ENCODE assay signal across 11 cellular contexts in the genomic region with DNA sequence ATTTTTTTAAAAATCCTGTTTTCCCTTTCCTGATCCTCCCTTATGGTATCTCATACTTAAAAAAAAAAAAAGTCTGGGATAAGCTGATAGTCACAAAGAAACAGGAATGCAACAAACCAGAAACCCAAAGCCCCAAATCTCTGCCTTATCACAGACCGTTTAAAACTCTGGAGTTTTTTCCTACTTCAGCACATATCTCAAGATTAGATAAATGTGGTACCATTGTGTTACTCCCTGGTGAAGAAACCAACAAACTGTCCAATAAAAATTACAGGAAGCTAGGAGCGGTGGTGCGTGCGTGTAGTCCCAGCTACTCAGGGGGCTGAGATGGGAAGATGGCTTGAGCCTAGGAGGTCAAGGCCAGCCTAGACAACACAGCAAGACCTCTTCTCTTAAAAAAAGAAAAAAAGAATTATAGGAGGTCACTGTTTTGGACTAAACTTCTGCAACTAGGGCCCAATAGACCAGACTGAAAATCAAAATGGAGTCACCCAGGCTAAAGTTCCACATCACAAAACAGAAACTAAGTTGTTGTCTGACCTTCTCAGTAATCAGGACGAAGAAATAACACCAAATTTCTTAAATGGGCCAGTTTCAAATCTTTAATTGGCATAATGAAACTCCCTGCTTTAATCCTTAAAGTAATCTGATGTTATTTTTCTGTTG. TPM values are rescaled to one million over a fixed set of nuclear protein-coding genes. Genes with fewer than 3 reads are reported as not detected.
DNase-seq lines count a peak whose midpoint lies in the region; ATAC-seq and TF ChIP-seq lines count a peak whose summit lies in the region.
"Had no signal": no experiment of that assay in that cellular context is flagged by ENCODE, and none has a peak within 500 bp of the region (broad histone marks: within the 10 kb centered on the region; RNA-seq: fewer than 3 reads in every experiment).

No MANE protein-coding gene starts in this region.

- H3K9me3 ChIP-seq in ascending aorta (no peaks in the 10 kb centered on the region), liver (ENCODE audit: control insufficient read depth in 4 of 4, low read length in 3 of 4) (no peaks in the 10 kb centered on the region), testis (no peaks in the 10 kb centered on the region)

- H3K27me3 ChIP-seq in ascending aorta, result no peaks in the 10 kb centered on the region
- H3K27me3 ChIP-seq in liver (ENCODE audit: control insufficient read depth in 4 of 4, insufficient read depth in 4 of 4, low read length in 3 of 4), result no peaks in the 10 kb centered on the region
- no peaks in the 10 kb centered on the region for H3K27me3 ChIP-seq in testis

- H3K36me3 ChIP-seq in ascending aorta, result no peaks in the 10 kb centered on the region
- H3K36me3 ChIP-seq in liver (ENCODE audit: control insufficient read depth in 4 of 4, insufficient read depth in 3 of 4, low read depth in 1 of 4, low read length in 3 of 4), result no peaks in the 10 kb centered on the region
- H3K36me3 ChIP-seq in testis (ENCODE audit: low read depth, missing control alignments), result no peaks in the 10 kb centered on the region

- TF ChIP-seq RAD21 in liver (IDR thresholded peaks at IDR 0.05), result no peak

- no peak overlapping the region for H3K4me3 ChIP-seq in ascending aorta
- no peak overlapping the region for H3K4me3 ChIP-seq in liver (ENCODE audit: low read depth in 1 of 3, low read length in 3 of 3)
- no peak overlapping the region for H3K4me3 ChIP-seq in testis

- no peak for ATAC-seq in GM18505 (IDR thresholded peaks at IDR 0.05; ENCODE audit: unreplicated experiment)

- intact Hi-C loops in ascending aorta (cut with DNase I), result no loop called here
- intact Hi-C loops in testis (cut with DNase I; ENCODE audit: low total_unique reads), result no loop called here

- H3K9ac ChIP-seq in liver (ENCODE audit: low read depth in 1 of 2, low read length in 2 of 2), result peak overlapping the region; percentile 33 to 95

- DNase-seq in DMS53 (lab: John Stamatoyannopoulos, UW) (peak; percentile 67), DMS53 treated with DMSO at 0.1 percent for 48 hours (lab: John Stamatoyannopoulos, UW; ENCODE audit: unreplicated experiment) (no peak), ascending aorta (ENCODE audit: low spot score in 2 of 2) (no peak), testis (no peak), NCI-H2196 (lab: John Stamatoyannopoulos, UW; ENCODE audit: unreplicated experiment) (no peak), NCI-H526 (lab: John Stamatoyannopoulos, UW) (no peak)
- DNase-seq: 8988T; activated gamma-delta T cell treated with Interleukin-2 at 50 U/mL for 16 hours; naive thymus-derived CD4-positive, alpha-beta T cell had no signal

- H3K4me1 ChIP-seq in ascending aorta (peaks cover 0 to 3% of the 10 kb centered on the region in 2 donors), liver (ENCODE audit: control insufficient read depth in 4 of 4, insufficient read depth in 4 of 4, low read length in 3 of 4) (peaks cover 14 to 23% (median 18%) of the 10 kb centered on the region in 4 donors), testis (peaks cover 31% of the 10 kb centered on the region)

- TF ChIP-seq POLR2A in testis (IDR thresholded peaks at IDR 0.05), result no peak
- no peak for TF ChIP-seq POLR2A in GM18505 (IDR thresholded peaks at IDR 0.05; ENCODE audit: borderline replicate concordance, extremely low read depth, insufficient read depth, insufficient read length)

- 70% methylated on average over 5 of the region's 5 CpGs for WGBS in liver
- 40 to 44% methylated on average over 5 of the region's 5 CpGs for WGBS in testis, 2 donors

- TF ChIP-seq CTCF in ascending aorta (IDR thresholded peaks at IDR 0.05), result no peak
- TF ChIP-seq CTCF in liver (IDR thresholded peaks at IDR 0.05; ENCODE audit: low read depth, low read length, missing input control), result no peak
- TF ChIP-seq CTCF in testis (IDR thresholded peaks at IDR 0.05), result no peak

- H3K27ac ChIP-seq in ascending aorta (peak overlapping the region; percentile 54 to 65), liver (ENCODE audit: low read depth in 1 of 2, low read length in 2 of 2) (peak overlapping the region; percentile 81 to 96), testis (peak overlapping the region; percentile 57 to 79)

TF ChIP-seq in liver, 16 proteins besides CTCF, POLR2A, EP300 and RAD21:
- TF ChIP-seq EGR1 (IDR thresholded peaks at IDR 0.05; ENCODE audit: low read depth in 2 of 2), result no peak
- no peak for TF ChIP-seq TAF1 (conservative IDR thresholded peaks at IDR 0.05)
- no peak for TF ChIP-seq RXRA (IDR thresholded peaks at IDR 0.05)
- TF ChIP-seq MAX (IDR thresholded peaks at IDR 0.05), result no peak
- no peak for TF ChIP-seq NR2F2 (IDR thresholded peaks at IDR 0.05)
- TF ChIP-seq YY1 (IDR thresholded peaks at IDR 0.05), result no peak
- TF ChIP-seq, protein P1, sequence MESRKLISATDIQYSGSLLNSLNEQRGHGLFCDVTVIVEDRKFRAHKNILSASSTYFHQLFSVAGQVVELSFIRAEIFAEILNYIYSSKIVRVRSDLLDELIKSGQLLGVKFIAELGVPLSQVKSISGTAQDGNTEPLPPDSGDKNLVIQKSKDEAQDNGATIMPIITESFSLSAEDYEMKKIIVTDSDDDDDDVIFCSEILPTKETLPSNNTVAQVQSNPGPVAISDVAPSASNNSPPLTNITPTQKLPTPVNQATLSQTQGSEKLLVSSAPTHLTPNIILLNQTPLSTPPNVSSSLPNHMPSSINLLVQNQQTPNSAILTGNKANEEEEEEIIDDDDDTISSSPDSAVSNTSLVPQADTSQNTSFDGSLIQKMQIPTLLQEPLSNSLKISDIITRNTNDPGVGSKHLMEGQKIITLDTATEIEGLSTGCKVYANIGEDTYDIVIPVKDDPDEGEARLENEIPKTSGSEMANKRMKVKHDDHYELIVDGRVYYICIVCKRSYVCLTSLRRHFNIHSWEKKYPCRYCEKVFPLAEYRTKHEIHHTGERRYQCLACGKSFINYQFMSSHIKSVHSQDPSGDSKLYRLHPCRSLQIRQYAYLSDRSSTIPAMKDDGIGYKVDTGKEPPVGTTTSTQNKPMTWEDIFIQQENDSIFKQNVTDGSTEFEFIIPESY (IDR thresholded peaks at IDR 0.05), result no peak
- TF ChIP-seq SP1 (IDR thresholded peaks at IDR 0.05), result no peak
- TF ChIP-seq FOXA1 (IDR thresholded peaks at IDR 0.05), result no peak
- no peak for TF ChIP-seq FOXA2 (IDR thresholded peaks at IDR 0.05)
- TF ChIP-seq, protein P2, sequence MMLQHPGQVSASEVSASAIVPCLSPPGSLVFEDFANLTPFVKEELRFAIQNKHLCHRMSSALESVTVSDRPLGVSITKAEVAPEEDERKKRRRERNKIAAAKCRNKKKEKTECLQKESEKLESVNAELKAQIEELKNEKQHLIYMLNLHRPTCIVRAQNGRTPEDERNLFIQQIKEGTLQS (IDR thresholded peaks at IDR 0.05), result no peak

RNA-seq across cellular contexts. Expression of gene RBM47, which starts 51.9 kb away (rescaled TPM):
- total RNA-seq in ascending aorta, result 7.1 TPM
- total RNA-seq in liver, result 10 to 100 TPM; 24.7 to 81.2 TPM
- polyA plus RNA-seq in liver, result 10 to 100 TPM; 16.5 to 24.8 TPM
- 10 to 100 TPM; 51.7 to 95.1 TPM for total RNA-seq in testis
- polyA plus RNA-seq in testis (ENCODE audit: insufficient read depth, low read depth, low replicate concordance), result 17.8 TPM
